Comparison of ENCODE assay signal across 9 cellular contexts in genomic region chr10:69360485-69361302, GRCh38. TPM values are rescaled to one million over a fixed set of nuclear protein-coding genes. Genes with fewer than 3 reads are reported as not detected.
DNase-seq lines count a peak whose midpoint lies in the region; ATAC-seq, FAIRE-seq and TF ChIP-seq lines count a peak whose summit lies in the region.
"Had no signal": no experiment of that assay in that cellular context is flagged by ENCODE, and none has a peak within 500 bp of the region (broad histone marks: within the 10 kb centered on the region; RNA-seq: fewer than 3 reads in every experiment).

No MANE protein-coding gene starts in this region.

- no peak overlapping the region for H3K4me3 Mint-ChIP-seq in activated CD4-positive, alpha-beta T cell treated with anti-CD3 and anti-CD28 coated beads, Interleukin-2, amount 10 ng/mL, durations not matched to agents 24 days and 14 days

- H3K27ac Mint-ChIP-seq in activated CD4-positive, alpha-beta T cell treated with anti-CD3 and anti-CD28 coated beads, Interleukin-2, amount 10 ng/mL, durations not matched to agents 24 days and 14 days: peak overlapping the region; percentile 79

- H3K9me3 ChIP-seq in K562 (replicated peaks; ENCODE audit: control insufficient read depth, insufficient read depth, low read depth, low read length) (no peaks in the 10 kb centered on the region), upper lobe of left lung (no peaks in the 10 kb centered on the region), OCI-LY7 (ENCODE audit: low read length) (no peaks in the 10 kb centered on the region)

- peak; percentile 25; the same call in 2 of the 3 replicates for ATAC-seq in K562
- ATAC-seq in upper lobe of left lung (ENCODE audit: low FRiP score in 2 of 2): peak; percentile 91 to 92
- no peak for ATAC-seq in HG02870 (IDR thresholded peaks at IDR 0.05; ENCODE audit: unreplicated experiment)

- H3K36me3 Mint-ChIP-seq in activated CD4-positive, alpha-beta T cell treated with anti-CD3 and anti-CD28 coated beads, Interleukin-2, amount 10 ng/mL, durations not matched to agents 24 days and 14 days (ENCODE audit: low read depth): peaks cover 35% of the 10 kb centered on the region

- H3K4me1 ChIP-seq in K562 (replicated peaks in 1 of 2; ENCODE audit: control insufficient read depth in 2 of 2, insufficient read depth in 2 of 2, low read length in 2 of 2) (peaks cover 0 to 4% of the 10 kb centered on the region in 2 experiments; a peak in 2 of 5 replicates), upper lobe of left lung (peaks cover 49 to 55% (median 50%) of the 10 kb centered on the region in 4 donors), OCI-LY7 (ENCODE audit: insufficient read depth, low read length, poor library complexity, severe bottlenecking) (no peaks in the 10 kb centered on the region)

- TF ChIP-seq EP300 in K562 (IDR thresholded peaks at IDR 0.05; ENCODE audit: low read length): no peak
- TF ChIP-seq EP300 in upper lobe of left lung (IDR thresholded peaks at IDR 0.05): peak in 1 of 4 donors; percentile 65

- peaks cover 9% of the 10 kb centered on the region; the same call in 1 of the 2 replicates for H4K20me1 ChIP-seq in K562 (replicated peaks; ENCODE audit: control insufficient read depth, insufficient read depth, low read length)
- no peaks in the 10 kb centered on the region for H4K20me1 ChIP-seq in OCI-LY7 (ENCODE audit: insufficient read depth, low read length)

- BruUV-seq in K562 (replicated peaks; lab: Mats Ljungman, UMichigan) (no TSS peak), OCI-LY7 (replicated peaks; lab: Mats Ljungman, UMichigan) (no TSS peak)

- no peaks in the 10 kb centered on the region for H3K9me3 Mint-ChIP-seq in activated CD4-positive, alpha-beta T cell treated with anti-CD3 and anti-CD28 coated beads, Interleukin-2, amount 10 ng/mL, durations not matched to agents 24 days and 14 days

- no peaks in the 10 kb centered on the region for H3K27me3 Mint-ChIP-seq in activated CD4-positive, alpha-beta T cell treated with anti-CD3 and anti-CD28 coated beads, Interleukin-2, amount 10 ng/mL, durations not matched to agents 24 days and 14 days

- no peak for TF ChIP-seq RAD21 in K562 (CRISPR knock-in tag; conservative IDR thresholded peaks at IDR 0.05 in 1 of 2, IDR thresholded peaks at IDR 0.05 in 1 of 2)

- peak overlapping the region in 1 of 2 experiments; percentile 43; a peak in 1 of 4 replicates for H3K9ac ChIP-seq in K562 (ENCODE audit: insufficient read depth in 1 of 2, low read depth in 2 of 2, low read length in 2 of 2)

- 82% methylated on average over 8 of the region's 8 CpGs for WGBS in K562 (ENCODE audit: insufficient coverage, low coverage, missing lambda C conversion rate)
- 35% methylated on average over 8 of the region's 8 CpGs; no CpG with 5 or more reads in 1 of the 2 donors for WGBS in upper lobe of left lung, 2 donors

- TF ChIP-seq CTCF in K562 (IDR thresholded peaks at IDR 0.05 in 2 of 3, conservative IDR thresholded peaks at IDR 0.05 in 1 of 3; ENCODE audit: insufficient read depth in 2 of 3, low read depth in 1 of 3, low read length in 3 of 3) (no peak), upper lobe of left lung (IDR thresholded peaks at IDR 0.05) (no peak), OCI-LY7 (conservative IDR thresholded peaks at IDR 0.05; ENCODE audit: low read length) (no peak)

- no peaks in the 10 kb centered on the region for H3K9me1 ChIP-seq in K562 (ENCODE audit: control insufficient read depth, insufficient read depth, low read length)

- no peak overlapping the region for H2AFZ ChIP-seq in K562 (ENCODE audit: low read depth, low read length)
- no peak overlapping the region for H2AFZ ChIP-seq in OCI-LY7 (ENCODE audit: low read length)

- no peak for FAIRE-seq in K562 (lab: Jason Lieb, UNC)

- DNase-seq in activated CD4-positive, alpha-beta T cell treated with anti-CD3 and anti-CD28 coated beads, Interleukin-2, amount 10 ng/mL, durations not matched to agents 24 days and 14 days: no peak
- no peak for DNase-seq in activated CD4-positive, alpha-beta T cell treated with anti-CD3 and anti-CD28 coated beads for 48 hours
- no peak for DNase-seq in K562 (ENCODE audit: extremely low read depth in 1 of 4, low spot score in 3 of 4)
- peak in 1 of 2 donors; percentile 88 for DNase-seq in upper lobe of left lung
- DNase-seq in foreskin melanocyte: no peak
- no peak for DNase-seq in OCI-LY7 (ENCODE audit: low spot score)

- H3K4me1 Mint-ChIP-seq in activated CD4-positive, alpha-beta T cell treated with anti-CD3 and anti-CD28 coated beads, Interleukin-2, amount 10 ng/mL, durations not matched to agents 24 days and 14 days: peaks cover 48% of the 10 kb centered on the region

- CTCF ChIA-PET in K562 (lab: Yijun Ruan, JAX; ENCODE audit: low intra/inter-chr PET ratio) (no interaction called here), OCI-LY7 (lab: Charles Lee; ENCODE audit: unreplicated experiment) (no interaction called here)

- H3K4me2 ChIP-seq in K562 (ENCODE audit: insufficient read depth, low read length) (no peak overlapping the region), OCI-LY7 (ENCODE audit: low read length) (no peak overlapping the region)

- no peaks in the 10 kb centered on the region for H3K9me2 ChIP-seq in OCI-LY7 (ENCODE audit: insufficient read depth, low read length)

- POLR2A ChIA-PET in K562 (lab: Yijun Ruan, JAX): interaction anchor here (1.1 to 1.2 kb wide), 2 partner anchors 25 to 46 kb away, joined by 3 to 4 read pairs; no protein-coding TSS in a partner anchor
- POLR2A ChIA-PET in OCI-LY7 (lab: Charles Lee): interaction anchor here (0.6 kb wide), 1 partner anchor 94 kb away, joined by 3 read pairs; no protein-coding TSS in a partner anchor

- intact Hi-C loops in activated CD4-positive, alpha-beta T cell treated with anti-CD3 and anti-CD28 coated beads, Interleukin-2, amount 10 ng/mL, durations not matched to agents 24 days and 14 days (cut with micrococcal nuclease): no loop called here
- intact Hi-C loops in K562 (cut with micrococcal nuclease) (no loop called here), OCI-LY7 (cut with micrococcal nuclease; ENCODE audit: unreplicated experiment) (no loop called here)

- in situ Hi-C loops in K562 (cut with MboI): no loop called here

- TF ChIP-seq POLR2A in K562 (conservative IDR thresholded peaks at IDR 0.05): no peak
- no peak for TF ChIP-seq POLR2A in upper lobe of left lung (IDR thresholded peaks at IDR 0.05)

- H3K36me3 ChIP-seq in K562 (ENCODE audit: control insufficient read depth, insufficient read depth, low read length) (peaks cover 96% of the 10 kb centered on the region), upper lobe of left lung (peaks cover 0 to 36% (median 6%) of the 10 kb centered on the region in 4 donors), OCI-LY7 (ENCODE audit: insufficient read depth, low read length) (no peaks in the 10 kb centered on the region)

- peaks cover 78% of the 10 kb centered on the region for H3K79me2 ChIP-seq in K562 (ENCODE audit: control insufficient read depth, insufficient read depth, low read length)
- no peaks in the 10 kb centered on the region for H3K79me2 ChIP-seq in OCI-LY7 (ENCODE audit: insufficient read depth, low read depth, low read length)

- no peaks in the 10 kb centered on the region for H3K27me3 ChIP-seq in K562 (ENCODE audit: control insufficient read depth in 2 of 2, insufficient read depth in 2 of 2, low read length in 2 of 2)
- H3K27me3 ChIP-seq in layer of hippocampus (ENCODE audit: control insufficient read depth, insufficient read depth, low read length): no peaks in the 10 kb centered on the region
- H3K27me3 ChIP-seq in upper lobe of left lung: no peaks in the 10 kb centered on the region

- H3K27ac ChIP-seq in K562 (ENCODE audit: extremely low read depth, low read depth, low read length) (no peak overlapping the region), layer of hippocampus (ENCODE audit: low read depth, low read length) (peak overlapping the region; percentile 10), upper lobe of left lung (peak overlapping the region; percentile 59 to 82 (median 80)), OCI-LY7 (ENCODE audit: low read depth, low read length, poor library complexity, severe bottlenecking) (no peak overlapping the region)
- H3K27ac ChIP-seq: SK-N-MC had no signal

- H3K4me3 ChIP-seq in K562 (no peak overlapping the region), upper lobe of left lung (no peak overlapping the region), OCI-LY7 (ENCODE audit: low read depth, low read length, poor library complexity, severe bottlenecking) (no peak overlapping the region)
- H3K4me3 ChIP-seq: SK-N-MC had no signal

TF ChIP-seq in K562, 482 proteins besides CTCF, POLR2A, EP300 and RAD21 (continues in another document):
- no peak for TF ChIP-seq POLR2H (tag; IDR thresholded peaks at IDR 0.05; ENCODE audit: low read depth)
- no peak for TF ChIP-seq MLX (CRISPR knock-in tag; conservative IDR thresholded peaks at IDR 0.05)

RNA-seq across cellular contexts. Expression of gene TACR2, which starts 56.0 kb away (rescaled TPM):
- not detected in 2 replicates for total RNA-seq in activated CD4-positive, alpha-beta T cell treated with anti-CD3 and anti-CD28 coated beads, Interleukin-2, amount 10 ng/mL, durations not matched to agents 24 days and 14 days
- not detected in 2 replicates for total RNA-seq in K562 (2011; cell fraction: chromatin; rRNA removed; ENCODE audit: low replicate concordance)
- total RNA-seq in K562 (2011; cell fraction: nucleolus; rRNA removed): not detected in 2 replicates
- not detected in 2 replicates for total RNA-seq in K562 (2011; cell fraction: nucleoplasm; rRNA removed)
- total RNA-seq in K562 (2014; rRNA removed): not detected in 2 replicates
- total RNA-seq in K562 (2014; rRNA removed; fragmentation: Illumina TruSeq; extraction: Trizol): not detected in 2 replicates
- not detected in 2 replicates for total RNA-seq in K562 (2015; rRNA removed; fragmentation: Illumina TruSeq; extraction: Trizol)
- total RNA-seq in K562 (2021): not detected in 2 replicates
- polyA plus RNA-seq in K562 (2011; rRNA removed): not detected in 2 replicates
- polyA plus RNA-seq in K562 (2011; cell fraction: cytosol; rRNA removed): not detected in 2 replicates
- polyA plus RNA-seq in K562 (2011; cell fraction: nucleus; rRNA removed): not detected in 2 replicates
- polyA plus RNA-seq in K562 (2012): 0.20 and 0.22 TPM in 2 replicates
- polyA plus RNA-seq in K562 (2014; fragmentation: Illumina TruSeq; extraction: Trizol): not detected in 2 replicates
- not detected for polyA plus RNA-seq in K562 (2014; fragmentation: Nextera tagmentation; extraction: Ambion mirVana)
- polyA plus RNA-seq in K562 (2014; rRNA removed): not detected in 2 replicates
- not detected in 2 replicates for polyA minus RNA-seq in K562 (2011; rRNA and poly(A)+ RNA removed)
- polyA minus RNA-seq in K562 (2011; cell fraction: cytosol; rRNA and poly(A)+ RNA removed): not detected in 2 replicates
- polyA minus RNA-seq in K562 (2011; cell fraction: nucleus; rRNA and poly(A)+ RNA removed): not detected in 2 replicates
- total RNA-seq in upper lobe of left lung: 1 to 10 TPM in 2 of 6 donors, under 1 TPM in 1, not detected in 3; 0.94 to 1.4 (median 1.2) TPM
- total RNA-seq in OCI-LY7 (2014; rRNA removed; shearing (Covaris generic)): not detected in 2 replicates
- total RNA-seq in OCI-LY7 (2022): not detected in 2 replicates

Comparison
In these comparisons a context has a peak if more than half of its experiments do, and no peak if none do; other contexts are left out.
1. H3K27ac ChIP-seq: peak in layer of hippocampus (single experiment) and upper lobe of left lung (4 of 4); none in K562 (single experiment) and OCI-LY7 (single experiment).